ENCODE assay signal across 1 cellular context in the genomic region with DNA sequence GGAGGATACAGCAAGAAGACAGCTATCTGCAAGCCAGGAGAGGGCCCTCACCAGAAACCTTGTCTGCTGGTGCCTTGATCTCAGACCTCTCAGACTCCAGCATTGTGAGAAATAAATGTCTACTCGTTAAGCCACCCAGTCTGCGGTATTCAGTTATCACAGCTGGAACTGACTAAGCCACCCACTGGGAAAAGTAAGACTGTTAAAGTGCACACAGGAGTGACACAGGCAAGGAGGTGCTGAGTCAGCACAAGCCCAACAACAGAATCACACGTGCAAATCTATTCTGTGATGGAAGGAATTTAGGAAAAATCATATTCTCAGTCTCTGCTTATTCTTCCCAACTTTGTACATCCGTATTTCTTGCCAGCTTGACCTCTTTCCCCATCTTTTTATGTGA.
TF ChIP-seq lines count a peak whose summit lies in the region.

No MANE protein-coding gene starts in this region.

TF ChIP-seq in IMR-90, 13 proteins besides CTCF, POLR2A, EP300 and RAD21 (continued from another document):
- TF ChIP-seq, protein P1, sequence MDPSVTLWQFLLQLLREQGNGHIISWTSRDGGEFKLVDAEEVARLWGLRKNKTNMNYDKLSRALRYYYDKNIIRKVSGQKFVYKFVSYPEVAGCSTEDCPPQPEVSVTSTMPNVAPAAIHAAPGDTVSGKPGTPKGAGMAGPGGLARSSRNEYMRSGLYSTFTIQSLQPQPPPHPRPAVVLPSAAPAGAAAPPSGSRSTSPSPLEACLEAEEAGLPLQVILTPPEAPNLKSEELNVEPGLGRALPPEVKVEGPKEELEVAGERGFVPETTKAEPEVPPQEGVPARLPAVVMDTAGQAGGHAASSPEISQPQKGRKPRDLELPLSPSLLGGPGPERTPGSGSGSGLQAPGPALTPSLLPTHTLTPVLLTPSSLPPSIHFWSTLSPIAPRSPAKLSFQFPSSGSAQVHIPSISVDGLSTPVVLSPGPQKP (IDR thresholded peaks at IDR 0.05; ENCODE audit: borderline replicate concordance, low read depth, low read length), result no peak
- no peak for TF ChIP-seq SMC3 (IDR thresholded peaks at IDR 0.05; ENCODE audit: low read depth, low read length)
TF ChIP-seq in IMR-90: peak in this region for 1.
